ENCODE assay signal across 10 cellular contexts in the genomic region with DNA sequence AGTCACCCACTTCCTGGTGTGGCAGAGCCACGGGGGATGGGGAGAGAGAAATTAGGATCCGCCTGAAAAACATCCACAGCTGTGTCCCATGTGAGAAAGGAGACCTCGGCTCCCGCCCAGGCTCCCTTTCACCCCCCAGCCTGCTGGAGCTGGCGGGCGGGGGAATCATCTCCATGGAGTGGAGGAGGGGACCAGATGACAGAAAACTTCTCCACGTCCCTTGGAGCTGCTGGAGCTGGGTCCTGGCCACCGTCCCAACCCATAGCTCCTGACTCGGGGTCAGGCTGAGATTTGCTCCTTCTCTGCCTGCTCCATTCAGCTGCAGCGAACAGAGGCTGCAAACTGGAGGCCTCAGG.
DNase-seq lines count a peak whose midpoint lies in the region; ATAC-seq and TF ChIP-seq lines count a peak whose summit lies in the region.
"Had no signal": no experiment of that assay in that cellular context is flagged by ENCODE, and none has a peak within 500 bp of the region (broad histone marks: within the 10 kb centered on the region; RNA-seq: fewer than 3 reads in every experiment).

No MANE protein-coding gene starts in this region.

- H3K27ac ChIP-seq in caudate nucleus (ENCODE audit: low read depth, low read length) (peak overlapping the region; percentile 40), skeletal muscle tissue (ENCODE audit: low read depth, low read length) (peak overlapping the region; percentile 84)

- H3K4me1 ChIP-seq in skeletal muscle tissue (ENCODE audit: control insufficient read depth in 3 of 3, insufficient read depth in 3 of 3, low read length in 3 of 3) = peaks cover 63 to 70% (median 65%) of the 10 kb centered on the region in 3 donors

- no peaks in the 10 kb centered on the region for H3K9me3 ChIP-seq in skeletal muscle tissue (ENCODE audit: control insufficient read depth in 3 of 3, low read length in 3 of 3)

- no peak overlapping the region for H3K4me3 ChIP-seq in skeletal muscle tissue (ENCODE audit: low read length in 3 of 3)

- no peak for ATAC-seq in HG03045 (IDR thresholded peaks at IDR 0.05; ENCODE audit: unreplicated experiment)
- no peak for ATAC-seq in omental fat pad (ENCODE audit: low FRiP score)
- no peak for ATAC-seq in GM21528 (IDR thresholded peaks at IDR 0.05; ENCODE audit: low FRiP score, unreplicated experiment)
- ATAC-seq: activated CD8-positive, alpha-beta memory T cell treated with anti-CD3 and anti-CD28 coated beads, Interleukin-2, amount 10 ng/mL, durations not matched to agents 7 days and 5 days; HCT116 had no signal

- H3K36me3 ChIP-seq in skeletal muscle tissue (ENCODE audit: control insufficient read depth in 3 of 3, insufficient read depth in 3 of 3, low read length in 3 of 3) = no peaks in the 10 kb centered on the region

- DNase-seq in GM04503 (ENCODE audit: low read depth) (peak; percentile 68), caudate nucleus (lab: John Stamatoyannopoulos, UW) (peak in 1 of 61 donors; percentile 12), iris pigment epithelial cell (ENCODE audit: low read depth) (peak; percentile 49), omental fat pad (ENCODE audit: low spot score) (no peak), OCI-M1 (lab: John Stamatoyannopoulos, UW) (no peak)
- DNase-seq: activated CD8-positive, alpha-beta memory T cell treated with anti-CD3 and anti-CD28 coated beads, Interleukin-2, amount 10 ng/mL, durations not matched to agents 7 days and 5 days had no signal

- no peaks in the 10 kb centered on the region for H3K27me3 ChIP-seq in skeletal muscle tissue (ENCODE audit: control insufficient read depth in 3 of 3, insufficient read depth in 3 of 3, low read length in 3 of 3)

- peak overlapping the region in 2 of 3 donors; percentile 27 to 81 for H3K9ac ChIP-seq in skeletal muscle tissue (ENCODE audit: low read depth in 1 of 3, low read length in 3 of 3)

- no peak for TF ChIP-seq CTCF in omental fat pad (IDR thresholded peaks at IDR 0.05)

Comparison
In these comparisons a context has a peak if more than half of its experiments do, and no peak if none do; other contexts are left out.
1. DNase-seq: peak in GM04503 (single experiment) and iris pigment epithelial cell (single experiment); none in omental fat pad (single experiment) and OCI-M1 (single experiment).